18 cellular contexts compared by ENCODE assay signal in genomic region chrY:16572061-16572460, GRCh38.
"Had no signal": no experiment of that assay in that cellular context is flagged by ENCODE, and none has a peak within 500 bp of the region (broad histone marks: within the 10 kb centered on the region; RNA-seq: fewer than 3 reads in every experiment).

No MANE protein-coding gene starts in this region.

- H3K27me3 ChIP-seq: esophagus muscularis mucosa, gastrocnemius medialis, heart right ventricle, left lung had no signal

- H3K9me3 ChIP-seq: esophagus muscularis mucosa, gastrocnemius medialis, heart right ventricle, left lung, lower lobe of right lung had no signal

- H3K27ac ChIP-seq: esophagus muscularis mucosa, gastrocnemius medialis, heart right ventricle, left lung, lower lobe of right lung had no signal

- H3K36me3 ChIP-seq: esophagus muscularis mucosa, gastrocnemius medialis, heart right ventricle, left lung, lower lobe of right lung had no signal

- H3K4me1 ChIP-seq: esophagus muscularis mucosa, gastrocnemius medialis, heart right ventricle, left lung, lower lobe of right lung had no signal

- DNase-seq: cortex of kidney; effector CD8-positive, alpha-beta T cell; effector memory CD8-positive, alpha-beta T cell; endodermal cell; foreskin melanocyte; gastrocnemius medialis; glutamatergic neuron; head of caudate nucleus; heart right ventricle; hippocampal formation; left cardiac atrium; left lung; left ventricle myocardium superior; lower lobe of right lung; mesendoderm; midbrain; naive thymus-derived CD4-positive, alpha-beta T cell had no signal

- ATAC-seq: effector memory CD8-positive, alpha-beta T cell; gastrocnemius medialis; heart right ventricle; left cardiac atrium; left lung; left ventricle myocardium superior; lower lobe of right lung; naive thymus-derived CD4-positive, alpha-beta T cell had no signal

- H3K4me3 ChIP-seq: esophagus muscularis mucosa, gastrocnemius medialis, heart right ventricle, left lung, lower lobe of right lung had no signal
